9 cellular contexts compared by ENCODE assay signal in genomic region chr11:93718057-93718563, GRCh38. TPM values are rescaled to one million over a fixed set of nuclear protein-coding genes. Genes with fewer than 3 reads are reported as not detected.
DNase-seq lines count a peak whose midpoint lies in the region; ATAC-seq and TF ChIP-seq lines count a peak whose summit lies in the region.
"Had no signal": no experiment of that assay in that cellular context is flagged by ENCODE, and none has a peak within 500 bp of the region (broad histone marks: within the 10 kb centered on the region; RNA-seq: fewer than 3 reads in every experiment).

No MANE protein-coding gene starts in this region.

- CTCF ChIA-PET in HEK293T (lab: Yijun Ruan, JAX) = no interaction called here
- CTCF ChIA-PET in PC-3 (lab: Charles Lee) = no interaction called here

- POLR2A ChIA-PET in HEK293T (lab: Yijun Ruan, JAX) (no interaction called here), PC-3 (lab: Charles Lee; ENCODE audit: unreplicated experiment) (no interaction called here)

- H3K9me3 Mint-ChIP-seq in natural killer cell (no peaks in the 10 kb centered on the region), endodermal cell (no peaks in the 10 kb centered on the region)

- H3K27me3 Mint-ChIP-seq in natural killer cell (ENCODE audit: low read depth in 2 of 2) (no peaks in the 10 kb centered on the region), endodermal cell (ENCODE audit: insufficient read depth) (no peaks in the 10 kb centered on the region)

- WGBS in endodermal cell (ENCODE audit: insufficient coverage in 1 of 2, insufficient read length in 1 of 2), 2 experiments = 89 to 94% methylated on average over 4 of the region's 4 CpGs

- H3K4me3 Mint-ChIP-seq in natural killer cell (peak overlapping the region; percentile 35), endodermal cell (no peak overlapping the region)

- H3K9ac ChIP-seq in OCI-LY3 (ENCODE audit: low read length) = no peak overlapping the region
- no peak overlapping the region for H3K9ac ChIP-seq in PC-3 (ENCODE audit: low read length)
- H3K9ac ChIP-seq in endodermal cell (ENCODE audit: extremely low read depth, low read length, poor library complexity, severe bottlenecking) = no peak overlapping the region
- H3K9ac ChIP-seq: KMS-11 had no signal

- H3K4me1 ChIP-seq in OCI-LY3 (ENCODE audit: low read length) (peaks cover 16% of the 10 kb centered on the region), PC-3 (ENCODE audit: insufficient read depth, low read length) (no peaks in the 10 kb centered on the region), endodermal cell (ENCODE audit: control insufficient read depth, insufficient read depth, low read length) (no peaks in the 10 kb centered on the region)

- H3K4me1 Mint-ChIP-seq in natural killer cell (peaks cover 14 to 18% of the 10 kb centered on the region in 2 donors), endodermal cell (peaks cover 11% of the 10 kb centered on the region)

- BruUV-seq in PC-3 (replicated peaks; lab: Mats Ljungman, UMichigan) = no TSS peak

- H3K27ac Mint-ChIP-seq in natural killer cell (peak overlapping the region; percentile 56 to 67), endodermal cell (no peak overlapping the region)

- DNase-seq in natural killer cell = no peak
- no peak for DNase-seq in HEK293T (ENCODE audit: extremely low spot score)
- DNase-seq in PC-3 = no peak
- no peak for DNase-seq in UCSD-AML1 (lab: John Stamatoyannopoulos, UW; ENCODE audit: unreplicated experiment)
- no peak for DNase-seq in endodermal cell

- H2AFZ ChIP-seq in OCI-LY3 (ENCODE audit: low read depth, low read length) = no peak overlapping the region
- no peak overlapping the region for H2AFZ ChIP-seq in PC-3 (ENCODE audit: low read length)

- TF ChIP-seq CTCF in OCI-LY3 (IDR thresholded peaks at IDR 0.05; ENCODE audit: low read depth, low read length) (no peak), natural killer cell (IDR thresholded peaks at IDR 0.05) (no peak), PC-3 (conservative IDR thresholded peaks at IDR 0.05; ENCODE audit: low read depth, low read length) (no peak), endodermal cell (conservative IDR thresholded peaks at IDR 0.05) (no peak)

- no peaks in the 10 kb centered on the region for H3K9me2 ChIP-seq in PC-3 (replicated peaks; ENCODE audit: low read length)

- no peaks in the 10 kb centered on the region for H3K9me3 ChIP-seq in OCI-LY3 (ENCODE audit: insufficient read depth, low read length)
- H3K9me3 ChIP-seq in PC-3 (ENCODE audit: low read length) = no peaks in the 10 kb centered on the region
- no peaks in the 10 kb centered on the region for H3K9me3 ChIP-seq in endodermal cell (ENCODE audit: control insufficient read depth, low read length)

- no peaks in the 10 kb centered on the region for H3F3A ChIP-seq in PC-3 (ENCODE audit: low read length, unreplicated experiment)

- intact Hi-C loops in natural killer cell (cut with micrococcal nuclease) (no loop called here), PC-3 (cut with micrococcal nuclease) (no loop called here)

- peaks cover 34% of the 10 kb centered on the region for H3K79me2 ChIP-seq in OCI-LY3 (ENCODE audit: low read length)
- no peaks in the 10 kb centered on the region for H3K79me2 ChIP-seq in PC-3 (ENCODE audit: low read length)

- peaks cover 10% of the 10 kb centered on the region for H3K36me3 Mint-ChIP-seq in natural killer cell
- peaks cover 77% of the 10 kb centered on the region for H3K36me3 Mint-ChIP-seq in endodermal cell (ENCODE audit: low read depth)

- H4K20me1 ChIP-seq in OCI-LY3 (ENCODE audit: insufficient read depth, low read length) (no peaks in the 10 kb centered on the region), PC-3 (ENCODE audit: low read length) (no peaks in the 10 kb centered on the region)

- H3K27me3 ChIP-seq in OCI-LY3 (ENCODE audit: low read depth, low read length) (no peaks in the 10 kb centered on the region), PC-3 (ENCODE audit: low read length) (no peaks in the 10 kb centered on the region), endodermal cell (ENCODE audit: control insufficient read depth, insufficient read depth, low read length, poor library complexity, severe bottlenecking) (no peaks in the 10 kb centered on the region)

- no peak overlapping the region for H3K4me3 ChIP-seq in OCI-LY3 (ENCODE audit: low read length)
- H3K4me3 ChIP-seq in PC-3 (ENCODE audit: low read length) = no peak overlapping the region
- no peak overlapping the region for H3K4me3 ChIP-seq in endodermal cell (ENCODE audit: low read length)

- ATAC-seq in GM19023 (IDR thresholded peaks at IDR 0.05; ENCODE audit: unreplicated experiment) = peak; percentile 72
- peak; percentile 86 for ATAC-seq in HG02885 (IDR thresholded peaks at IDR 0.05; ENCODE audit: poor library complexity, unreplicated experiment)
- peak; percentile 36 to 75 (median 49) for ATAC-seq in natural killer cell
- ATAC-seq in PC-3 = no peak

- H3K36me3 ChIP-seq in OCI-LY3 (replicated peaks; ENCODE audit: low read depth, low read length) (peaks cover 67% of the 10 kb centered on the region), PC-3 (ENCODE audit: low read depth, low read length) (peaks cover 54% of the 10 kb centered on the region), endodermal cell (ENCODE audit: control insufficient read depth, insufficient read depth, low read length) (peaks cover 82% of the 10 kb centered on the region)

- peak overlapping the region; percentile 68 for H3K27ac ChIP-seq in OCI-LY3 (ENCODE audit: low read length)
- no peak overlapping the region for H3K27ac ChIP-seq in PC-3 (ENCODE audit: low read length)
- no peak overlapping the region for H3K27ac ChIP-seq in endodermal cell (ENCODE audit: low read depth, low read length)
- H3K27ac ChIP-seq: KMS-11 had no signal

- H3K4me2 ChIP-seq in OCI-LY3 (ENCODE audit: low read length) (peak overlapping the region; percentile 37), PC-3 (ENCODE audit: low read length) (no peak overlapping the region)
- H3K4me2 ChIP-seq: KMS-11 had no signal

TF ChIP-seq in HEK293T, 16 proteins besides CTCF, POLR2A, EP300 and RAD21:
- TF ChIP-seq FOXA1 (IDR thresholded peaks at IDR 0.05) (no peak), HDGF (IDR thresholded peaks at IDR 0.05; ENCODE audit: borderline replicate concordance) (no peak), SUZ12 (IDR thresholded peaks at IDR 0.05) (no peak), TARDBP (IDR thresholded peaks at IDR 0.05) (no peak), L3MBTL2 (conservative IDR thresholded peaks at IDR 0.05) (no peak), CTBP1 (IDR thresholded peaks at IDR 0.05; ENCODE audit: borderline replicate concordance) (no peak), LEF1 (IDR thresholded peaks at IDR 0.05; ENCODE audit: borderline replicate concordance) (no peak), ELF4 (IDR thresholded peaks at IDR 0.05) (no peak), NFRKB (IDR thresholded peaks at IDR 0.05) (no peak), SP1 (IDR thresholded peaks at IDR 0.05) (no peak), ARNT (IDR thresholded peaks at IDR 0.05) (no peak), FOXK2 (IDR thresholded peaks at IDR 0.05) (no peak), BHLHE40 (IDR thresholded peaks at IDR 0.05; ENCODE audit: borderline replicate concordance) (no peak), FOXM1 (IDR thresholded peaks at IDR 0.05; ENCODE audit: borderline replicate concordance) (no peak), ZNF384 (IDR thresholded peaks at IDR 0.05) (no peak)
- TF ChIP-seq, protein P1, sequence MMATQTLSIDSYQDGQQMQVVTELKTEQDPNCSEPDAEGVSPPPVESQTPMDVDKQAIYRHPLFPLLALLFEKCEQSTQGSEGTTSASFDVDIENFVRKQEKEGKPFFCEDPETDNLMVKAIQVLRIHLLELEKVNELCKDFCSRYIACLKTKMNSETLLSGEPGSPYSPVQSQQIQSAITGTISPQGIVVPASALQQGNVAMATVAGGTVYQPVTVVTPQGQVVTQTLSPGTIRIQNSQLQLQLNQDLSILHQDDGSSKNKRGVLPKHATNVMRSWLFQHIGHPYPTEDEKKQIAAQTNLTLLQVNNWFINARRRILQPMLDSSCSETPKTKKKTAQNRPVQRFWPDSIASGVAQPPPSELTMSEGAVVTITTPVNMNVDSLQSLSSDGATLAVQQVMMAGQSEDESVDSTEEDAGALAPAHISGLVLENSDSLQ (IDR thresholded peaks at IDR 0.05) = no peak

RNA-seq across cellular contexts. Expression of gene TAF1D, which starts 23.2 kb away (rescaled TPM):
- 100 to 1,000 TPM in 2 of 3 donors, 10 to 100 TPM in 1; 76.3 to 110 (median 109) TPM for total RNA-seq in natural killer cell
- 117 and 135 TPM in 2 replicates for total RNA-seq in PC-3 (2014; rRNA removed)
- 100 to 1,000 TPM; 195 to 231 TPM for total RNA-seq in endodermal cell
- 238 TPM for polyA plus RNA-seq in endodermal cell (2013, experiment 1 of 2)
- 234 TPM for polyA plus RNA-seq in endodermal cell (2013, experiment 2 of 2)

RNA-seq across cellular contexts. Expression of gene C11orf54, which starts 23.4 kb away (rescaled TPM):
- total RNA-seq in natural killer cell = 10 to 100 TPM; 15.5 to 25.0 (median 22.7) TPM
- total RNA-seq in PC-3 (2014; rRNA removed) = 24.3 and 32.4 TPM in 2 replicates
- 10 to 100 TPM; 18.8 to 33.6 TPM for total RNA-seq in endodermal cell
- polyA plus RNA-seq in endodermal cell (2013, experiment 1 of 2) = 37.0 TPM
- polyA plus RNA-seq in endodermal cell (2013, experiment 2 of 2) = 32.8 TPM

RNA-seq across cellular contexts. Expression of gene CEP295, which starts 56.6 kb away (rescaled TPM):
- 10 to 100 TPM; 11.8 to 15.9 (median 14.5) TPM for total RNA-seq in natural killer cell
- 25.0 and 26.1 TPM in 2 replicates for total RNA-seq in PC-3 (2014; rRNA removed)
- total RNA-seq in endodermal cell = 10 to 100 TPM; 19.8 to 23.3 TPM
- 18.6 TPM for polyA plus RNA-seq in endodermal cell (2013, experiment 1 of 2)
- polyA plus RNA-seq in endodermal cell (2013, experiment 2 of 2) = 21.0 TPM
